Comparison of ENCODE assay signal across 25 cellular contexts in the genomic region with DNA sequence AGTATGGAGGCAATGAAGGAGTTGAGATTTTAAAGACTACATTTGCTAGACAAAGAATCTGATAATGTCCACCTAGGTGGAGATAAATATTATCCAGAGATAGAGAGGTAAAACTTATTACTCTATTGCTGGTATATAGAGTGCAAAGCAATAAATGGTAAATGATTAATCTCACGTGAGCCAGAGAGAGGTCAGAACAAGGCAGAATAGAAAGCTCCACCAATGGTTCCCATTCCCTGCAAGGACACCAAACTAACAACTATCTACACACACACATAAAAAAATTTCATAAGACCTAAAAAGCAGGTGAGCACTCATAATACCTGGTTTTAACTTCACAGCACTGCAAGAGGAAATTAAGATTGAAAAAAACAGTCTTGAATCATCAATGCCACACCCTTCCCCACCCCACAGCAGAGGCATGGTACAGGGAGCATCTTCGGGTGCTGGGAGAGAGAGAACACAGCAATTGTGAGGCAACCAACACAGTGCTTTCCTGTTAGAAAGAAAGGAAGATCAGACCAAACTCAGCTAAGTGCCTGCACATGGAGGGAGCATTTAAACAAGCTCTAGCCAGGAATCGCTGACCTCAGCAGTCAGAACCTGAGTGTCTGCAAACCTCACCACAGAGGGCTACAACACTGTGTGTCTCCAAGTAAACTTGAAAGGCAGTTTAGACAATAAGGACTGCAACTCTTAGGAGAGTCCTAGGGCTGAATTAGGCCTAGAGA.
"Had no signal": no experiment of that assay in that cellular context is flagged by ENCODE, and none has a peak within 500 bp of the region (broad histone marks: within the 10 kb centered on the region; RNA-seq: fewer than 3 reads in every experiment).

No MANE protein-coding gene starts in this region.

- H3K27me3 Mint-ChIP-seq: activated CD4-positive, alpha-beta memory T cell treated with anti-CD3 and anti-CD28 coated beads for 36 hours; activated CD4-positive, alpha-beta T cell treated with anti-CD3 and anti-CD28 coated beads, Interleukin-2, amount 10 ng/mL, durations not matched to agents 24 days and 14 days; activated naive CD4-positive, alpha-beta T cell treated with anti-CD3 and anti-CD28 coated beads, Interleukin-2, amount 10 ng/mL, durations not matched to agents 7 days and 5 days; activated naive CD8-positive, alpha-beta T cell treated with anti-CD3 and anti-CD28 coated beads, Interleukin-2, amount 10 ng/mL, durations not matched to agents 7 days and 5 days; effector memory CD8-positive, alpha-beta T cell; stimulated activated naive CD8-positive, alpha-beta T cell treated with anti-CD3 and anti-CD28 coated beads, Interleukin-15, Interleukin-2, amounts not matched to agents 100 ng/mL and 50 ng/mL, for 24 hours had no signal

- H3K9me3 ChIP-seq: ascending aorta, upper lobe of left lung, vagina had no signal

- H3K4me1 ChIP-seq: ascending aorta, esophagus muscularis mucosa, foreskin keratinocyte, left ventricle myocardium inferior, upper lobe of left lung, vagina had no signal

- H3K27ac Mint-ChIP-seq: activated CD4-positive, alpha-beta memory T cell treated with anti-CD3 and anti-CD28 coated beads for 36 hours; activated CD4-positive, alpha-beta T cell treated with anti-CD3 and anti-CD28 coated beads, Interleukin-2, amount 10 ng/mL, durations not matched to agents 24 days and 14 days; activated naive CD4-positive, alpha-beta T cell treated with anti-CD3 and anti-CD28 coated beads, Interleukin-2, amount 10 ng/mL, durations not matched to agents 7 days and 5 days; activated naive CD8-positive, alpha-beta T cell treated with anti-CD3 and anti-CD28 coated beads, Interleukin-2, amount 10 ng/mL, durations not matched to agents 7 days and 5 days; brain; effector memory CD8-positive, alpha-beta T cell; nephron; stimulated activated naive CD8-positive, alpha-beta T cell treated with anti-CD3 and anti-CD28 coated beads, Interleukin-15, Interleukin-2, amounts not matched to agents 100 ng/mL and 50 ng/mL, for 24 hours had no signal

- H3K4me3 ChIP-seq: ascending aorta, esophagus muscularis mucosa, left ventricle myocardium inferior, lung, upper lobe of left lung, vagina had no signal

- H3K27ac ChIP-seq: ascending aorta, esophagus muscularis mucosa, foreskin keratinocyte, left ventricle myocardium inferior, upper lobe of left lung, vagina had no signal

- H3K4me1 Mint-ChIP-seq: activated CD4-positive, alpha-beta T cell treated with anti-CD3 and anti-CD28 coated beads, Interleukin-2, amount 10 ng/mL, durations not matched to agents 24 days and 14 days; activated naive CD4-positive, alpha-beta T cell treated with anti-CD3 and anti-CD28 coated beads, Interleukin-2, amount 10 ng/mL, durations not matched to agents 7 days and 5 days; activated naive CD8-positive, alpha-beta T cell treated with anti-CD3 and anti-CD28 coated beads, Interleukin-2, amount 10 ng/mL, durations not matched to agents 7 days and 5 days; brain; nephron had no signal

- ATAC-seq: effector memory CD8-positive, alpha-beta T cell; foreskin keratinocyte; right cardiac atrium had no signal

- H3K9me3 Mint-ChIP-seq: activated CD4-positive, alpha-beta T cell treated with anti-CD3 and anti-CD28 coated beads, Interleukin-2, amount 10 ng/mL, durations not matched to agents 24 days and 14 days; activated naive CD4-positive, alpha-beta T cell treated with anti-CD3 and anti-CD28 coated beads, Interleukin-2, amount 10 ng/mL, durations not matched to agents 7 days and 5 days; activated naive CD8-positive, alpha-beta T cell treated with anti-CD3 and anti-CD28 coated beads, Interleukin-2, amount 10 ng/mL, durations not matched to agents 7 days and 5 days; stimulated activated naive CD8-positive, alpha-beta T cell treated with anti-CD3 and anti-CD28 coated beads, Interleukin-15, Interleukin-2, amounts not matched to agents 100 ng/mL and 50 ng/mL, for 24 hours had no signal

- H3K27me3 ChIP-seq: ascending aorta, esophagus muscularis mucosa, foreskin keratinocyte, upper lobe of left lung, vagina had no signal

- DNase-seq: activated CD4-positive, alpha-beta memory T cell treated with anti-CD3 and anti-CD28 coated beads for 36 hours; activated CD4-positive, alpha-beta T cell treated with anti-CD3 and anti-CD28 coated beads, Interleukin-2, amount 10 ng/mL, durations not matched to agents 24 days and 14 days; activated CD8-positive, alpha-beta memory T cell treated with anti-CD3 and anti-CD28 coated beads, Interleukin-2, amount 50 U/mL, for 4 hours; activated gamma-delta T cell; activated naive CD4-positive, alpha-beta T cell treated with anti-CD3 and anti-CD28 coated beads, Interleukin-2, amount 10 ng/mL, durations not matched to agents 7 days and 5 days; activated naive CD8-positive, alpha-beta T cell treated with anti-CD3 and anti-CD28 coated beads, Interleukin-2, amount 10 ng/mL, durations not matched to agents 7 days and 5 days; activated T-cell treated with anti-CD3 and anti-CD28 coated beads, Interleukin-2, amount 50 U/mL, for 1 hour; cortex of kidney; effector memory CD8-positive, alpha-beta T cell; left ventricle myocardium inferior; posterior cingulate gyrus; right cardiac atrium; stimulated activated CD4-positive, alpha-beta T cell treated with anti-CD3 and anti-CD28 coated beads, Interleukin-12 subunit alpha, Interleukin-12 subunit beta, amount 100 ng/mL, for 4 hours; stimulated activated CD4-positive, alpha-beta T cell treated with anti-CD3 and anti-CD28 coated beads, Interleukin-4, amount 100 ng/mL, for 1 hour; substantia nigra; T-helper 2 cell; upper lobe of left lung had no signal

- H3K36me3 ChIP-seq: ascending aorta, esophagus muscularis mucosa, left ventricle myocardium inferior, upper lobe of left lung, vagina had no signal

- H3K36me3 Mint-ChIP-seq: activated CD4-positive, alpha-beta memory T cell treated with anti-CD3 and anti-CD28 coated beads for 36 hours; activated naive CD4-positive, alpha-beta T cell treated with anti-CD3 and anti-CD28 coated beads, Interleukin-2, amount 10 ng/mL, durations not matched to agents 7 days and 5 days; activated naive CD8-positive, alpha-beta T cell treated with anti-CD3 and anti-CD28 coated beads, Interleukin-2, amount 10 ng/mL, durations not matched to agents 7 days and 5 days; brain had no signal

- H3K4me3 Mint-ChIP-seq: activated CD4-positive, alpha-beta memory T cell treated with anti-CD3 and anti-CD28 coated beads for 36 hours; activated CD4-positive, alpha-beta T cell treated with anti-CD3 and anti-CD28 coated beads, Interleukin-2, amount 10 ng/mL, durations not matched to agents 24 days and 14 days; activated naive CD4-positive, alpha-beta T cell treated with anti-CD3 and anti-CD28 coated beads, Interleukin-2, amount 10 ng/mL, durations not matched to agents 7 days and 5 days; activated naive CD8-positive, alpha-beta T cell treated with anti-CD3 and anti-CD28 coated beads, Interleukin-2, amount 10 ng/mL, durations not matched to agents 7 days and 5 days; brain; effector memory CD8-positive, alpha-beta T cell; nephron; stimulated activated naive CD8-positive, alpha-beta T cell treated with anti-CD3 and anti-CD28 coated beads, Interleukin-15, Interleukin-2, amounts not matched to agents 100 ng/mL and 50 ng/mL, for 24 hours had no signal
